In genomic region chr19:55516878-55517620, GRCh38 we compare ENCODE assay signal across 8 cellular contexts. TPM values are rescaled to one million over a fixed set of nuclear protein-coding genes. Genes with fewer than 3 reads are reported as not detected.
DNase-seq lines count a peak whose midpoint lies in the region; TF ChIP-seq lines count a peak whose summit lies in the region.

No MANE protein-coding gene starts in this region.

- intact Hi-C loops in testis (cut with DNase I; ENCODE audit: low total_unique reads) = loop anchor here (10.0 kb wide), 1 partner anchor 88 kb away; the partner anchor contains the start of genes ZNF524 and ZNF865

- CTCF ChIA-PET in activated naive CD4-positive, alpha-beta T cell treated with anti-CD3 and anti-CD28 coated beads, Interleukin-2, amount 10 ng/mL, durations not matched to agents 7 days and 5 days (lab: Charles Lee) = interaction anchor here (0.8 to 1.9 kb wide), 5 partner anchors 13 to 116 kb away, joined by 4 to 11 read pairs (median 7); no protein-coding TSS in a partner anchor

- TF ChIP-seq POLR2A in testis (IDR thresholded peaks at IDR 0.05) = no peak

- no peaks in the 10 kb centered on the region for H3K9me3 ChIP-seq in testis

- H3K27me3 ChIP-seq in testis = no peaks in the 10 kb centered on the region

- peak overlapping the region; percentile 89 for H3K27ac Mint-ChIP-seq in HFFc6
- H3K27ac Mint-ChIP-seq in activated naive CD4-positive, alpha-beta T cell treated with anti-CD3 and anti-CD28 coated beads, Interleukin-2, amount 10 ng/mL, durations not matched to agents 7 days and 5 days = no peak overlapping the region

- peaks cover 8% of the 10 kb centered on the region; the same call in 1 of the 2 replicates for H3K4me1 Mint-ChIP-seq in HFFc6 (ENCODE audit: low read depth)
- H3K4me1 Mint-ChIP-seq in activated naive CD4-positive, alpha-beta T cell treated with anti-CD3 and anti-CD28 coated beads, Interleukin-2, amount 10 ng/mL, durations not matched to agents 7 days and 5 days = peaks cover 3% of the 10 kb centered on the region

- H3K4me3 ChIP-seq in testis = peak overlapping the region; percentile 44 to 65

- peaks cover 8% of the 10 kb centered on the region for H3K36me3 Mint-ChIP-seq in HFFc6 (ENCODE audit: low read depth)
- no peaks in the 10 kb centered on the region for H3K36me3 Mint-ChIP-seq in activated naive CD4-positive, alpha-beta T cell treated with anti-CD3 and anti-CD28 coated beads, Interleukin-2, amount 10 ng/mL, durations not matched to agents 7 days and 5 days

- no peaks in the 10 kb centered on the region for H3K9me3 Mint-ChIP-seq in HFFc6
- H3K9me3 Mint-ChIP-seq in activated naive CD4-positive, alpha-beta T cell treated with anti-CD3 and anti-CD28 coated beads, Interleukin-2, amount 10 ng/mL, durations not matched to agents 7 days and 5 days = no peaks in the 10 kb centered on the region

- peak overlapping the region; percentile 84 to 91 for H3K27ac ChIP-seq in testis

- WGBS in testis, 2 donors = 8 to 11% methylated on average over 24 to 59 of the region's 61 CpGs

- H3K4me3 Mint-ChIP-seq in HFFc6 = peak overlapping the region; percentile 25; the same call in 1 of the 2 replicates
- H3K4me3 Mint-ChIP-seq in activated naive CD4-positive, alpha-beta T cell treated with anti-CD3 and anti-CD28 coated beads, Interleukin-2, amount 10 ng/mL, durations not matched to agents 7 days and 5 days = peak overlapping the region; percentile 63

- no peaks in the 10 kb centered on the region for H3K36me3 ChIP-seq in testis (ENCODE audit: low read depth, missing control alignments)

- peaks cover 11% of the 10 kb centered on the region for H3K4me1 ChIP-seq in testis

- H3K27me3 Mint-ChIP-seq in HFFc6 (ENCODE audit: insufficient read depth) = peaks cover 2% of the 10 kb centered on the region; the same call in 1 of the 2 replicates
- peaks cover 17% of the 10 kb centered on the region for H3K27me3 Mint-ChIP-seq in activated naive CD4-positive, alpha-beta T cell treated with anti-CD3 and anti-CD28 coated beads, Interleukin-2, amount 10 ng/mL, durations not matched to agents 7 days and 5 days

- in situ Hi-C loops in SK-MEL-5 (cut with HindIII; ENCODE audit: low pct_unique_long_range_greater_than_20kb, low sequenced_read_pairs) = no loop called here

- peak; percentile 86 for TF ChIP-seq CTCF in HFFc6 (IDR thresholded peaks at IDR 0.05)
- peak; percentile 75 to 96 (median 87) for TF ChIP-seq CTCF in testis (IDR thresholded peaks at IDR 0.05)

- peak; percentile 78 for DNase-seq in GM04504 (ENCODE audit: low read depth)
- peak; percentile 91 for DNase-seq in HFFc6
- peak; percentile 93 for DNase-seq in NAMALWA (ENCODE audit: low spot score)
- DNase-seq in SK-MEL-5 (ENCODE audit: low read depth, low spot score) = peak; percentile 89
- peak; percentile 92 for DNase-seq in activated naive CD4-positive, alpha-beta T cell treated with anti-CD3 and anti-CD28 coated beads, Interleukin-2, amount 10 ng/mL, durations not matched to agents 7 days and 5 days
- DNase-seq in globus pallidus (ENCODE audit: low spot score) = peak; percentile 90
- peak; percentile 91 for DNase-seq in occipital lobe (lab: John Stamatoyannopoulos, UW)
- peak; percentile 97 for DNase-seq in testis

RNA-seq across cellular contexts. Expression of gene SBK2, which starts 19.9 kb away (rescaled TPM):
- total RNA-seq in HFFc6 (2021; fragmentation: NEBNext Ultra II Directional; extraction: Animal tissue kit (Norgen Biotek cat#: 25700)) = not detected
- not detected in 2 replicates for total RNA-seq in SK-MEL-5 (2014; rRNA removed; shearing (Covaris generic))
- not detected in 2 replicates for polyA plus RNA-seq in SK-MEL-5 (2015; cell fraction: cytosol; rRNA removed)
- polyA plus RNA-seq in SK-MEL-5 (2015; cell fraction: nucleus; rRNA removed) = not detected in 2 replicates
- not detected for total RNA-seq in occipital lobe
- under 1 TPM; 0.87 to 0.99 TPM for total RNA-seq in testis
- 1.3 TPM for polyA plus RNA-seq in testis (ENCODE audit: insufficient read depth, low read depth, low replicate concordance)

RNA-seq across cellular contexts. Expression of gene SBK3, which starts 28.3 kb away (rescaled TPM):
- not detected for total RNA-seq in HFFc6 (2021; fragmentation: NEBNext Ultra II Directional; extraction: Animal tissue kit (Norgen Biotek cat#: 25700))
- total RNA-seq in SK-MEL-5 (2014; rRNA removed; shearing (Covaris generic)) = not detected in 2 replicates
- polyA plus RNA-seq in SK-MEL-5 (2015; cell fraction: cytosol; rRNA removed) = not detected in 2 replicates
- polyA plus RNA-seq in SK-MEL-5 (2015; cell fraction: nucleus; rRNA removed) = not detected in 2 replicates
- total RNA-seq in occipital lobe (0.31 TPM), testis (under 1 TPM; 0.39 to 0.81 TPM)
- polyA plus RNA-seq in testis (ENCODE audit: insufficient read depth, low read depth, low replicate concordance) = 0.34 TPM

RNA-seq across cellular contexts. Expression of gene SSC5D, which starts 28.8 kb away (rescaled TPM):
- 10 to 100 TPM; 47.7 to 59.9 (median 51.9) TPM for total RNA-seq in HFFc6 (2021; fragmentation: NEBNext Ultra II Directional; extraction: Animal tissue kit (Norgen Biotek cat#: 25700))
- total RNA-seq in SK-MEL-5 (2014; rRNA removed; shearing (Covaris generic)) = 0.05 TPM in 1 of 2 replicates, not detected in the other
- 0.03 TPM in 1 of 2 replicates, not detected in the other for polyA plus RNA-seq in SK-MEL-5 (2015; cell fraction: cytosol; rRNA removed)
- 0.15 TPM in 1 of 2 replicates, not detected in the other for polyA plus RNA-seq in SK-MEL-5 (2015; cell fraction: nucleus; rRNA removed)
- total RNA-seq in occipital lobe (0.31 TPM), testis (1 to 10 TPM; 6.4 to 6.9 TPM)
- 10.7 TPM for polyA plus RNA-seq in testis (ENCODE audit: insufficient read depth, low read depth, low replicate concordance)

RNA-seq across cellular contexts. Expression of gene NAT14, which starts 32.1 kb away (rescaled TPM):
- 10 to 100 TPM; 53.3 to 72.0 (median 61.3) TPM for total RNA-seq in HFFc6 (2021; fragmentation: NEBNext Ultra II Directional; extraction: Animal tissue kit (Norgen Biotek cat#: 25700))
- total RNA-seq in SK-MEL-5 (2014; rRNA removed; shearing (Covaris generic)) = 11.8 TPM in 2 replicates
- polyA plus RNA-seq in SK-MEL-5 (2015; cell fraction: cytosol; rRNA removed) = 25.5 and 30.8 TPM in 2 replicates
- 63.0 and 82.9 TPM in 2 replicates for polyA plus RNA-seq in SK-MEL-5 (2015; cell fraction: nucleus; rRNA removed)
- total RNA-seq in occipital lobe = 15.0 TPM
- 10 to 100 TPM; 12.0 to 16.0 TPM for total RNA-seq in testis
- polyA plus RNA-seq in testis (ENCODE audit: insufficient read depth, low read depth, low replicate concordance) = 17.3 TPM

RNA-seq across cellular contexts. Expression of gene ZNF628, which starts 40.6 kb away (rescaled TPM):
- 10 to 100 TPM in 2 of 6 experiments, 1 to 10 TPM in 4; 8.6 to 11.3 (median 9.5) TPM for total RNA-seq in HFFc6 (2021; fragmentation: NEBNext Ultra II Directional; extraction: Animal tissue kit (Norgen Biotek cat#: 25700))
- 0.71 and 3.1 TPM in 2 replicates for total RNA-seq in SK-MEL-5 (2014; rRNA removed; shearing (Covaris generic))
- 9.5 and 9.7 TPM in 2 replicates for polyA plus RNA-seq in SK-MEL-5 (2015; cell fraction: cytosol; rRNA removed)
- polyA plus RNA-seq in SK-MEL-5 (2015; cell fraction: nucleus; rRNA removed) = 1.5 and 2.8 TPM in 2 replicates
- total RNA-seq in occipital lobe (0.78 TPM), testis (10 to 100 TPM; 31.3 to 53.7 TPM)
- 33.8 TPM for polyA plus RNA-seq in testis (ENCODE audit: insufficient read depth, low read depth, low replicate concordance)

Comparison
In these comparisons a context has a peak if more than half of its experiments do, and no peak if none do; other contexts are left out.
1. Peak in every context shown above with its lines: DNase-seq, H3K4me3 ChIP-seq and H3K27ac ChIP-seq.
2. RNA of gene SSC5D, which starts 28.8 kb away (total RNA-seq): 47.7 to 59.9 TPM in HFFc6; 6.4 to 6.9 TPM in testis, 0.31 TPM in occipital lobe (single experiment) and 0.05 TPM in SK-MEL-5; every median in the first group is over 4 times any median in the second.